Comparison of ENCODE assay signal across 29 cellular contexts in genomic region chr6:155245871-155246270, GRCh38. TPM values are rescaled to one million over a fixed set of nuclear protein-coding genes. Genes with fewer than 3 reads are reported as not detected.
DNase-seq lines count a peak whose midpoint lies in the region; ATAC-seq and TF ChIP-seq lines count a peak whose summit lies in the region.
"Had no signal": no experiment of that assay in that cellular context is flagged by ENCODE, and none has a peak within 500 bp of the region (broad histone marks: within the 10 kb centered on the region; RNA-seq: fewer than 3 reads in every experiment).

No MANE protein-coding gene starts in this region.

- H3K36me3 Mint-ChIP-seq in HFFc6 (ENCODE audit: low read depth) = peaks cover 51% of the 10 kb centered on the region
- no peaks in the 10 kb centered on the region for H3K36me3 Mint-ChIP-seq in effector memory CD8-positive, alpha-beta T cell (ENCODE audit: insufficient read depth)
- H3K36me3 Mint-ChIP-seq: natural killer cell had no signal

- no peaks in the 10 kb centered on the region for H3K27me3 ChIP-seq in thyroid gland
- H3K27me3 ChIP-seq: brain microvascular endothelial cell, gastroesophageal sphincter, transverse colon had no signal

- H3K4me3 Mint-ChIP-seq in HFFc6 = no peak overlapping the region
- H3K4me3 Mint-ChIP-seq in effector memory CD8-positive, alpha-beta T cell = no peak overlapping the region
- H3K4me3 Mint-ChIP-seq: activated CD4-positive, alpha-beta T cell treated with anti-CD3 and anti-CD28 coated beads, Interleukin-2, amount 10 ng/mL, durations not matched to agents 24 days and 14 days; CD4-positive, CD25-positive, alpha-beta regulatory T cell; immature natural killer cell; natural killer cell had no signal

- ATAC-seq in HG02610 (IDR thresholded peaks at IDR 0.05; ENCODE audit: unreplicated experiment) = no peak
- no peak for ATAC-seq in effector memory CD8-positive, alpha-beta T cell (replicated peaks)
- ATAC-seq: esophagus mucosa, gastroesophageal sphincter, natural killer cell had no signal

- intact Hi-C loops in thyroid gland (cut with DNase I) = no loop called here

- TF ChIP-seq POLR2A in thyroid gland (IDR thresholded peaks at IDR 0.05) = no peak

- peaks cover 20 to 32% of the 10 kb centered on the region in 2 donors for H3K4me1 ChIP-seq in thyroid gland
- H3K4me1 ChIP-seq: transverse colon had no signal

- no peaks in the 10 kb centered on the region for H3K36me3 ChIP-seq in thyroid gland
- H3K36me3 ChIP-seq: brain microvascular endothelial cell, transverse colon had no signal

- TF ChIP-seq CTCF in HFFc6 (IDR thresholded peaks at IDR 0.05) = no peak
- TF ChIP-seq CTCF in thyroid gland (IDR thresholded peaks at IDR 0.05) = no peak

- no peak for DNase-seq in HFFc6
- DNase-seq in astrocyte of the hippocampus (ENCODE audit: low read depth, low spot score) = peak; percentile 10
- peak; percentile 27 for DNase-seq in hepatic stellate cell (ENCODE audit: low spot score)
- DNase-seq in thyroid gland = no peak
- DNase-seq in effector memory CD8-positive, alpha-beta T cell = no peak
- DNase-seq in SW480 (ENCODE audit: low spot score) = no peak
- DNase-seq: activated CD4-positive, alpha-beta T cell treated with anti-CD3 and anti-CD28 coated beads, Interleukin-2, amount 10 ng/mL, durations not matched to agents 24 days and 14 days; activated T-cell treated with anti-CD3 and anti-CD28 coated beads, Interleukin-2, amount 50 U/mL, for 48 hours; brain microvascular endothelial cell; CD4-positive, CD25-positive, alpha-beta regulatory T cell; effector CD8-positive, alpha-beta T cell; GOT3; hypothalamus; immature natural killer cell; natural killer cell; NCI-H1417; NCI-H2029 treated with DMSO at 0.1 percent for 48 hours; NCI-H226; NCI-H774; occipital lobe; SW 1271; T1000; transverse colon; WERI-Rb-1 had no signal

- H3K9me3 ChIP-seq in thyroid gland = no peaks in the 10 kb centered on the region
- H3K9me3 ChIP-seq: gastroesophageal sphincter, transverse colon had no signal

- peak overlapping the region; percentile 53; the same call in 1 of the 2 replicates for H3K27ac Mint-ChIP-seq in HFFc6
- no peak overlapping the region for H3K27ac Mint-ChIP-seq in effector memory CD8-positive, alpha-beta T cell
- H3K27ac Mint-ChIP-seq: activated CD4-positive, alpha-beta T cell treated with anti-CD3 and anti-CD28 coated beads, Interleukin-2, amount 10 ng/mL, durations not matched to agents 24 days and 14 days; immature natural killer cell; natural killer cell had no signal

- peak overlapping the region; percentile 93 to 98 (median 93) for H3K27ac ChIP-seq in thyroid gland
- H3K27ac ChIP-seq: brain microvascular endothelial cell, WERI-Rb-1 had no signal

- 89 to 94% methylated on average over 4 of the region's 4 CpGs for WGBS in thyroid gland, 2 donors

- no peaks in the 10 kb centered on the region for H3K9me3 Mint-ChIP-seq in HFFc6
- H3K9me3 Mint-ChIP-seq in effector memory CD8-positive, alpha-beta T cell = no peaks in the 10 kb centered on the region
- H3K9me3 Mint-ChIP-seq: activated CD4-positive, alpha-beta T cell treated with anti-CD3 and anti-CD28 coated beads, Interleukin-2, amount 10 ng/mL, durations not matched to agents 24 days and 14 days; immature natural killer cell; natural killer cell had no signal

- H3K4me1 Mint-ChIP-seq in HFFc6 (ENCODE audit: low read depth) = peaks cover 40% of the 10 kb centered on the region
- no peaks in the 10 kb centered on the region for H3K4me1 Mint-ChIP-seq in effector memory CD8-positive, alpha-beta T cell (ENCODE audit: low read depth in 2 of 2)
- H3K4me1 Mint-ChIP-seq: immature natural killer cell, natural killer cell had no signal

- no peak overlapping the region for H3K4me3 ChIP-seq in thyroid gland (replicated peaks in 1 of 3)
- H3K4me3 ChIP-seq: gastroesophageal sphincter, transverse colon had no signal

- peaks cover 6% of the 10 kb centered on the region for H3K27me3 Mint-ChIP-seq in HFFc6 (ENCODE audit: insufficient read depth)
- peaks cover 0 to under 1% of the 10 kb centered on the region in 2 donors for H3K27me3 Mint-ChIP-seq in effector memory CD8-positive, alpha-beta T cell
- H3K27me3 Mint-ChIP-seq: activated CD4-positive, alpha-beta T cell treated with anti-CD3 and anti-CD28 coated beads, Interleukin-2, amount 10 ng/mL, durations not matched to agents 24 days and 14 days had no signal

RNA-seq across cellular contexts. Expression of gene CLDN20, which starts 17.9 kb away (rescaled TPM):
- total RNA-seq in HFFc6 (2021; fragmentation: NEBNext Ultra II Directional; extraction: Animal tissue kit (Norgen Biotek cat#: 25700)) = not detected
- not detected for total RNA-seq in thyroid gland
- total RNA-seq: activated CD4-positive, alpha-beta T cell treated with anti-CD3 and anti-CD28 coated beads, Interleukin-2, amount 10 ng/mL, durations not matched to agents 24 days and 14 days; CD4-positive, CD25-positive, alpha-beta regulatory T cell; Daoy; esophagus mucosa; MCF 10A; natural killer cell; occipital lobe; transverse colon had no signal

Comparison
In these comparisons a context has a peak if more than half of its experiments do, and no peak if none do; other contexts are left out.
1. DNase-seq: peak in astrocyte of the hippocampus (single experiment) and hepatic stellate cell (single experiment); none in HFFc6 (single experiment), thyroid gland (0 of 2), effector memory CD8-positive, alpha-beta T cell (0 of 3) and SW480 (single experiment).